Comparison of ENCODE assay signal across 8 cellular contexts in the genomic region with DNA sequence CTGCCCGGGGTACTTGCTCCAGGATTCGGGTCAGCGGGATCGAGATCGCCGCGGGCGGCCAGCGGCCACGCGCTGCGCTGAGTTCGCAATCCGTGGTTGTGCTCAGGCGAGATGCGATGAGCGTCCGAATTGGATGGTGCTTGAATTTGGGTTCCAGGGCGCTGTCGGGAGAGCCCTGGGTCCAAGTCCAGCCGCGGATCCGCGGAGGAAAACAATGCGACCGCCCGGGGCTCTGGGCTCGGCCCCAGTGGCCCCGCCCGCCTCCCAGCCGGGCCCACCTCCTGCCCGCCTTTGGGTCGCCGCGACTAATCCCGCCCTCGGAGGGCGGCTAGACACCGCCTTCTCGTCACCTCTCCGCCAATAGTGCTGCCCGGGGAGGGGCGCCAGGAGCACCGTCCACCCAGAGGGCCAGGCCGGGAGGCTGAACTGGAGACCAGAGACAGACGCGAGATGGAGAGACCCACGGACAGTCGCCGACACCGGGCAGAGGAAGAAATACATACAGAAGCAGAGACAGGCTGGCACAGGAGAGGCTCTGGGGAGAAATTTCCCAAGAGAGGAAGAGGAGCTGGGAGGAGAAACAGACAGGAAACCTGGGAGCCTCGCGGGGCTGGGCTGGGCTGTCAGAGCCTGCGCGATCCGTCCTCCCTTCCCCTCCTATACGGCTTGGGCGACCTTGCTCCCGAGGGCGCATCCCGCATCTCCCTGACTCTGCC. TPM values are rescaled to one million over a fixed set of nuclear protein-coding genes. Genes with fewer than 3 reads are reported as not detected.
DNase-seq lines count a peak whose midpoint lies in the region; ATAC-seq, FAIRE-seq and TF ChIP-seq lines count a peak whose summit lies in the region.

A gene with protein sequence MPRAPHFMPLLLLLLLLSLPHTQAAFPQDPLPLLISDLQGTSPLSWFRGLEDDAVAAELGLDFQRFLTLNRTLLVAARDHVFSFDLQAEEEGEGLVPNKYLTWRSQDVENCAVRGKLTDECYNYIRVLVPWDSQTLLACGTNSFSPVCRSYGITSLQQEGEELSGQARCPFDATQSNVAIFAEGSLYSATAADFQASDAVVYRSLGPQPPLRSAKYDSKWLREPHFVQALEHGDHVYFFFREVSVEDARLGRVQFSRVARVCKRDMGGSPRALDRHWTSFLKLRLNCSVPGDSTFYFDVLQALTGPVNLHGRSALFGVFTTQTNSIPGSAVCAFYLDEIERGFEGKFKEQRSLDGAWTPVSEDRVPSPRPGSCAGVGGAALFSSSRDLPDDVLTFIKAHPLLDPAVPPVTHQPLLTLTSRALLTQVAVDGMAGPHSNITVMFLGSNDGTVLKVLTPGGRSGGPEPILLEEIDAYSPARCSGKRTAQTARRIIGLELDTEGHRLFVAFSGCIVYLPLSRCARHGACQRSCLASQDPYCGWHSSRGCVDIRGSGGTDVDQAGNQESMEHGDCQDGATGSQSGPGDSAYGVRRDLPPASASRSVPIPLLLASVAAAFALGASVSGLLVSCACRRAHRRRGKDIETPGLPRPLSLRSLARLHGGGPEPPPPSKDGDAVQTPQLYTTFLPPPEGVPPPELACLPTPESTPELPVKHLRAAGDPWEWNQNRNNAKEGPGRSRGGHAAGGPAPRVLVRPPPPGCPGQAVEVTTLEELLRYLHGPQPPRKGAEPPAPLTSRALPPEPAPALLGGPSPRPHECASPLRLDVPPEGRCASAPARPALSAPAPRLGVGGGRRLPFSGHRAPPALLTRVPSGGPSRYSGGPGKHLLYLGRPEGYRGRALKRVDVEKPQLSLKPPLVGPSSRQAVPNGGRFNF (minus strand): TSS at position 216 of the 716 bp plus-strand sequence. CDS start 4,010 bp downstream, outside the sequence.

- H2BK15ac ChIP-seq in H1 (ENCODE audit: low read length) (0 out of 2 replicates have a peak within 1 kb of the TSS, but pooled peaks have one; percentile 49), mesenchymal stem cell (ENCODE audit: low read depth, poor library complexity, severe bottlenecking) (peak within 1 kb of the TSS; percentile 76)

- no peaks in the 10 kb centered on the region for H3K9me3 Mint-ChIP-seq in activated CD8-positive, alpha-beta memory T cell treated with anti-CD3 and anti-CD28 coated beads, Interleukin-2, amount 10 ng/mL, durations not matched to agents 7 days and 5 days (ENCODE audit: low read depth)

- DNase-seq in COLO829 (ENCODE audit: low spot score) (peak; percentile 83), HT1080 (ENCODE audit: low read depth) (peak; percentile 90), H1 (ENCODE audit: low read depth in 1 of 2, low spot score in 2 of 2) (peak in 1 of 2 experiments; percentile 90), mesenchymal stem cell (peak; percentile 92)
- DNase-seq in NK-92 treated with Interleukin-12 subunit alpha and Interleukin-12 subunit beta, amount 100 ng/mL, for 24 hours (lab: John Stamatoyannopoulos, UW), result peak; percentile 34
- peak; percentile 92 for DNase-seq in activated CD8-positive, alpha-beta memory T cell treated with anti-CD3 and anti-CD28 coated beads, Interleukin-2, amount 10 ng/mL, durations not matched to agents 7 days and 5 days
- DNase-seq in stimulated activated CD8-positive, alpha-beta memory T cell treated with anti-CD3 and anti-CD28 coated beads, Interleukin-12 subunit alpha, Interleukin-12 subunit beta, amount 100 ng/mL, for 1 hour (ENCODE audit: low read depth), result peak; percentile 82

- CTCF ChIA-PET in activated CD8-positive, alpha-beta memory T cell treated with anti-CD3 and anti-CD28 coated beads, Interleukin-2, amount 10 ng/mL, durations not matched to agents 7 days and 5 days (lab: Charles Lee), result interaction anchor here (1.0 to 3.7 kb wide), 3 partner anchors 9 to 47 kb away, joined by 3 to 11 read pairs (median 4); a partner anchor contains a TSS
- CTCF ChIA-PET in H1 (lab: Charles Lee; ENCODE audit: partially characterized antibody), result interaction anchor here (0.7 to 1.6 kb wide), 7 partner anchors 9 to 119 kb away, joined by 3 to 5 read pairs (median 3); a partner anchor contains a TSS

- H3K36me3 Mint-ChIP-seq in activated CD8-positive, alpha-beta memory T cell treated with anti-CD3 and anti-CD28 coated beads, Interleukin-2, amount 10 ng/mL, durations not matched to agents 7 days and 5 days, result no peaks in the 10 kb centered on the region

- H3K14ac ChIP-seq in H1 (ENCODE audit: insufficient read length) (no peak within 1 kb of the TSS), mesenchymal stem cell (ENCODE audit: low read length in 2 of 2) (peak within 1 kb of the TSS in 1 of 2 experiments; percentile 72)

- 2% methylated on average over 47 of the region's 61 CpGs; no CpG with 5 or more reads in 1 of the 2 experiments for WGBS in H1 (ENCODE audit: extremely low coverage in 1 of 2, insufficient coverage in 1 of 2, insufficient read length in 1 of 2, insufficient replicate concordance in 2 of 2, low coverage in 1 of 2, low lambda C conversion rate in 2 of 2, missing lambda C conversion rate in 1 of 2), 2 experiments
- WGBS in mesenchymal stem cell, result under 1% methylated on average over 50 of the region's 61 CpGs

- H3K4me2 ChIP-seq in H1 (ENCODE audit: insufficient read depth in 1 of 2, low read depth in 2 of 2, low read length in 2 of 2) (peak within 1 kb of the TSS; percentile 98 to 100), mesenchymal stem cell (ENCODE audit: low read length, poor library complexity, severe bottlenecking) (peak within 1 kb of the TSS; percentile 81)

- H3K79me1 ChIP-seq in H1 (ENCODE audit: low read depth, low read length), result peaks cover 5% of the 10 kb centered on the region; the same call in 1 of the 2 replicates
- H3K79me1 ChIP-seq in mesenchymal stem cell (replicated peaks; ENCODE audit: low read length, poor library complexity, severe bottlenecking), result peaks cover 3% of the 10 kb centered on the region

- peaks cover 10% of the 10 kb centered on the region for H3K4me1 Mint-ChIP-seq in activated CD8-positive, alpha-beta memory T cell treated with anti-CD3 and anti-CD28 coated beads, Interleukin-2, amount 10 ng/mL, durations not matched to agents 7 days and 5 days

- peak within 1 kb of the TSS; percentile 50 for H3K27ac Mint-ChIP-seq in activated CD8-positive, alpha-beta memory T cell treated with anti-CD3 and anti-CD28 coated beads, Interleukin-2, amount 10 ng/mL, durations not matched to agents 7 days and 5 days

- no peak for TF ChIP-seq RAD21 in H1 (IDR thresholded peaks at IDR 0.05 in 1 of 2, conservative IDR thresholded peaks at IDR 0.05 in 1 of 2; ENCODE audit: low read depth in 2 of 2, low read length in 2 of 2)

- peak within 1 kb of the TSS; percentile 72 for H3K4ac ChIP-seq in H1 (replicated peaks; ENCODE audit: insufficient read length, low read depth, low read length)
- H3K4ac ChIP-seq in mesenchymal stem cell (ENCODE audit: low read depth in 1 of 2, low read length in 2 of 2), result no peak within 1 kb of the TSS

- H3K9me3 ChIP-seq in H1 (ENCODE audit: insufficient read depth in 2 of 2, low read depth in 1 of 2, low read length in 1 of 2), result no peaks in the 10 kb centered on the region
- H3K9me3 ChIP-seq in mesenchymal stem cell (ENCODE audit: control insufficient read depth, low read length), result no peaks in the 10 kb centered on the region

- H3K23ac ChIP-seq in H1 (ENCODE audit: insufficient read length) (no peak within 1 kb of the TSS), mesenchymal stem cell (ENCODE audit: low read length in 2 of 2) (peak within 1 kb of the TSS in 1 of 2 experiments; percentile 94)

- H2AK5ac ChIP-seq in H1 (ENCODE audit: low read depth, low read length) (no peak within 1 kb of the TSS), mesenchymal stem cell (ENCODE audit: low read length, severe bottlenecking) (no peak within 1 kb of the TSS)

- peak; percentile 97 for ATAC-seq in GM21381 (IDR thresholded peaks at IDR 0.05; ENCODE audit: unreplicated experiment)
- ATAC-seq in activated CD8-positive, alpha-beta memory T cell treated with anti-CD3 and anti-CD28 coated beads, Interleukin-2, amount 10 ng/mL, durations not matched to agents 7 days and 5 days, result peak; percentile 100

- H3K27ac ChIP-seq in H1 (ENCODE audit: low read depth, low read length) (no peak within 1 kb of the TSS), mesenchymal stem cell (ENCODE audit: low read length, poor library complexity, severe bottlenecking) (peak within 1 kb of the TSS; percentile 14)

- H4K8ac ChIP-seq in H1 (ENCODE audit: extremely low read depth, insufficient read depth, low read length), result peak within 1 kb of the TSS; percentile 36; the same call in 1 of the 2 replicates
- peak within 1 kb of the TSS; percentile 73 for H4K8ac ChIP-seq in mesenchymal stem cell (ENCODE audit: low read length)

- H2BK12ac ChIP-seq in H1 (ENCODE audit: low read depth, low read length), result no peak within 1 kb of the TSS; the same call in 1 of the 2 replicates
- H2BK12ac ChIP-seq in mesenchymal stem cell (ENCODE audit: low read length in 2 of 2), result no peak within 1 kb of the TSS

- no peaks in the 10 kb centered on the region for H3K36me3 ChIP-seq in H1 (ENCODE audit: control insufficient read depth in 2 of 4, insufficient read depth in 4 of 4, low read length in 3 of 4)
- H3K36me3 ChIP-seq in mesenchymal stem cell (ENCODE audit: control insufficient read depth in 1 of 2, insufficient read depth in 2 of 2, low read depth in 1 of 2, low read length in 2 of 2), result peaks cover 0 to 9% of the 10 kb centered on the region in 2 experiments

- no peak for TF ChIP-seq POLR2A in H1 (IDR thresholded peaks at IDR 0.05; ENCODE audit: control extremely low read depth in 1 of 2, low read depth in 2 of 2, low read length in 2 of 2)

- H3K9ac ChIP-seq in H1 (replicated peaks in 1 of 4; ENCODE audit: extremely low read depth in 1 of 4, low read depth in 3 of 4, low read length in 3 of 4) (peak within 1 kb of the TSS; percentile 46 to 63 (median 56)), mesenchymal stem cell (ENCODE audit: low read length) (peak within 1 kb of the TSS; percentile 83)

- H2BK120ac ChIP-seq in H1 (replicated peaks; ENCODE audit: low read depth, low read length) (no peak within 1 kb of the TSS), mesenchymal stem cell (ENCODE audit: low read depth, low read length) (no peak within 1 kb of the TSS)

- H3K27me3 Mint-ChIP-seq in activated CD8-positive, alpha-beta memory T cell treated with anti-CD3 and anti-CD28 coated beads, Interleukin-2, amount 10 ng/mL, durations not matched to agents 7 days and 5 days, result peaks cover 24% of the 10 kb centered on the region

- H3K4me1 ChIP-seq in H1 (replicated peaks in 1 of 4; ENCODE audit: control insufficient read depth in 3 of 4, insufficient read depth in 4 of 4, low read length in 3 of 4), result peaks cover 15 to 31% (median 21%) of the 10 kb centered on the region in 4 experiments
- peaks cover 22% of the 10 kb centered on the region for H3K4me1 ChIP-seq in mesenchymal stem cell (ENCODE audit: control insufficient read depth, insufficient read depth, low read depth, low read length)

- H4K91ac ChIP-seq in H1 (replicated peaks; ENCODE audit: insufficient read length, low read length) (peak within 1 kb of the TSS; percentile 66), mesenchymal stem cell (ENCODE audit: low read length) (no peak within 1 kb of the TSS)

- no peaks in the 10 kb centered on the region for H4K20me1 ChIP-seq in H1 (replicated peaks in 1 of 2; ENCODE audit: control insufficient read depth in 1 of 2, insufficient read depth in 2 of 2, low read length in 2 of 2)

- no peaks in the 10 kb centered on the region for H3K79me2 ChIP-seq in H1 (ENCODE audit: control insufficient read depth in 1 of 2, insufficient read depth in 2 of 2, low read length in 2 of 2)

- H2BK5ac ChIP-seq in H1 (ENCODE audit: low read depth, low read length), result no peak within 1 kb of the TSS
- H2BK5ac ChIP-seq in mesenchymal stem cell (ENCODE audit: low read depth, low read length, poor library complexity, severe bottlenecking), result no peak within 1 kb of the TSS

- H3K18ac ChIP-seq in H1 (ENCODE audit: extremely low read depth, low read length) (peak within 1 kb of the TSS; percentile 85), mesenchymal stem cell (ENCODE audit: low read depth in 1 of 2, low read length in 2 of 2) (peak within 1 kb of the TSS; percentile 28 to 41)

- peaks cover 0 to 17% (median 8%) of the 10 kb centered on the region in 4 experiments; a peak in 5 of 7 replicates for H3K27me3 ChIP-seq in H1 (replicated peaks in 1 of 4; ENCODE audit: control insufficient read depth in 3 of 4, extremely low read depth in 1 of 4, insufficient read depth in 3 of 4, low read length in 3 of 4)
- peaks cover 8 to 21% of the 10 kb centered on the region in 2 experiments for H3K27me3 ChIP-seq in mesenchymal stem cell (ENCODE audit: control insufficient read depth in 1 of 2, insufficient read depth in 1 of 2, low read length in 2 of 2)

- TF ChIP-seq CTCF in H1 (IDR thresholded peaks at IDR 0.05; ENCODE audit: control extremely low read depth in 1 of 3, insufficient read depth in 1 of 3, low read depth in 1 of 3, low read length in 3 of 3), result no peak

- H3K56ac ChIP-seq in H1 (replicated peaks; ENCODE audit: insufficient read length, low read depth, low read length), result no peak within 1 kb of the TSS

- FAIRE-seq in H1 (lab: Jason Lieb, UNC), result no peak

- H2AFZ ChIP-seq in H1 (ENCODE audit: low read length), result peak within 1 kb of the TSS; percentile 91
- H2AFZ ChIP-seq in mesenchymal stem cell (ENCODE audit: low read depth, low read length), result peak within 1 kb of the TSS; percentile 94

- H2BK20ac ChIP-seq in H1 (ENCODE audit: low read length), result no peak within 1 kb of the TSS

- H3K4me3 ChIP-seq in H1 (ENCODE audit: extremely low read depth in 1 of 4, insufficient read depth in 2 of 4, low read depth in 3 of 4, low read length in 4 of 4) (peak within 1 kb of the TSS; percentile 81 to 88 (median 85)), mesenchymal stem cell (ENCODE audit: insufficient read depth in 1 of 2, low read depth in 1 of 2, low read length in 2 of 2) (peak within 1 kb of the TSS; percentile 81 to 82)

- H3K4me3 Mint-ChIP-seq in activated CD8-positive, alpha-beta memory T cell treated with anti-CD3 and anti-CD28 coated beads, Interleukin-2, amount 10 ng/mL, durations not matched to agents 7 days and 5 days, result peak within 1 kb of the TSS; percentile 85

- H3K23me2 ChIP-seq in H1 (ENCODE audit: low read depth, low read length), result peaks cover 16% of the 10 kb centered on the region

- POLR2A ChIA-PET in H1 (lab: Charles Lee; ENCODE audit: partially characterized antibody), result interaction anchor here (1.0 to 10.7 kb wide), 4 partner anchors 10 to 98 kb away, joined by 3 to 124 read pairs (median 4); a partner anchor contains a TSS

- no peak within 1 kb of the TSS for H4K5ac ChIP-seq in H1 (ENCODE audit: insufficient read length, low read depth, low read length)

- no peak for TF ChIP-seq EP300 in H1 (IDR thresholded peaks at IDR 0.05; ENCODE audit: borderline replicate concordance in 1 of 2, low read depth in 2 of 2, low read length in 2 of 2)

RNA-seq across cellular contexts. Expression of the gene that starts here (rescaled TPM):
- total RNA-seq in HT1080 (2014; rRNA removed; shearing (Covaris generic)), result 0.80 and 1.5 TPM in 2 replicates
- 1.8 and 2.1 TPM in 2 replicates for polyA plus RNA-seq in HT1080 (2015; cell fraction: cytosol; rRNA removed)
- polyA plus RNA-seq in HT1080 (2015; cell fraction: nucleus; rRNA removed), result 5.9 and 6.0 TPM in 2 replicates
- total RNA-seq in activated CD8-positive, alpha-beta memory T cell treated with anti-CD3 and anti-CD28 coated beads, Interleukin-2, amount 10 ng/mL, durations not matched to agents 7 days and 5 days, result 1 to 10 TPM in 1 of 2 experiments, under 1 TPM in 1; 0.84 to 1.7 TPM
- 15.7 and 17.5 TPM in 2 replicates for total RNA-seq in H1 (2021; fragmentation: NEBNext Ultra II Directional; extraction: Animal tissue kit (Norgen Biotek cat#: 25700))
- 12.2 and 22.7 TPM in 2 replicates for polyA plus RNA-seq in H1 (2011; rRNA removed)
- polyA plus RNA-seq in H1 (2011; cell fraction: cytosol; rRNA removed), result 15.0 TPM
- polyA plus RNA-seq in H1 (2011; cell fraction: nucleus; rRNA removed), result 50.4 TPM
- 13.6 to 18.5 TPM (median 15.0 TPM) in 4 replicates for polyA plus RNA-seq in H1 (2012, experiment 1 of 2)
- 30.6 TPM for polyA plus RNA-seq in H1 (2012, experiment 2 of 2)
- 18.2 TPM for polyA plus RNA-seq in H1 (2013, experiment 1 of 2)
- polyA plus RNA-seq in H1 (2013, experiment 2 of 2), result 17.2 TPM
- polyA minus RNA-seq in H1 (2011; rRNA and poly(A)+ RNA removed), result 10.1 and 14.8 TPM in 2 replicates
- polyA minus RNA-seq in H1 (2011; cell fraction: cytosol; rRNA and poly(A)+ RNA removed), result 7.6 TPM
- polyA minus RNA-seq in H1 (2011; cell fraction: nucleus; rRNA and poly(A)+ RNA removed), result 24.1 TPM
- 1.1 TPM for polyA plus RNA-seq in mesenchymal stem cell (2013, experiment 1 of 2)
- polyA plus RNA-seq in mesenchymal stem cell (2013, experiment 2 of 2), result 1.2 TPM
